ENCODE assay signal across 8 cellular contexts in genomic region chr20:20360464-20360863, GRCh38. TPM values are rescaled to one million over a fixed set of nuclear protein-coding genes. Genes with fewer than 3 reads are reported as not detected.
DNase-seq lines count a peak whose midpoint lies in the region; ATAC-seq and TF ChIP-seq lines count a peak whose summit lies in the region.

No MANE protein-coding gene starts in this region.

- H3K4me1 ChIP-seq in OCI-LY3 (ENCODE audit: low read length) = peaks cover 15% of the 10 kb centered on the region

- peaks cover 35% of the 10 kb centered on the region for H3K27me3 ChIP-seq in OCI-LY3 (ENCODE audit: low read depth, low read length)

- peak; percentile 69 for TF ChIP-seq RAD21 in Ishikawa (IDR thresholded peaks at IDR 0.05; ENCODE audit: low read depth)

- H3K4me2 ChIP-seq in OCI-LY3 (ENCODE audit: low read length) = peak overlapping the region; percentile 75

- no peaks in the 10 kb centered on the region for H4K20me1 ChIP-seq in OCI-LY3 (ENCODE audit: insufficient read depth, low read length)

- H3K9me3 ChIP-seq in OCI-LY3 (ENCODE audit: insufficient read depth, low read length) = no peaks in the 10 kb centered on the region

- peaks cover 0 to 1% of the 10 kb centered on the region in 2 donors for H3K36me3 Mint-ChIP-seq in CD14-positive monocyte

- peak overlapping the region; percentile 57 for H2AFZ ChIP-seq in OCI-LY3 (ENCODE audit: low read depth, low read length)

- no peak overlapping the region for H3K27ac Mint-ChIP-seq in CD14-positive monocyte

- H3K4me1 Mint-ChIP-seq in CD14-positive monocyte = peaks cover 38% of the 10 kb centered on the region

- TF ChIP-seq CTCF in CD14-positive monocyte (IDR thresholded peaks at IDR 0.05) = peak; percentile 80
- peak; percentile 89 for TF ChIP-seq CTCF in OCI-LY3 (IDR thresholded peaks at IDR 0.05; ENCODE audit: low read depth, low read length)

- peak; percentile 45 for ATAC-seq in GM18909 (IDR thresholded peaks at IDR 0.05; ENCODE audit: poor library complexity, unreplicated experiment)
- no peak for ATAC-seq in GM18858 (IDR thresholded peaks at IDR 0.05; ENCODE audit: unreplicated experiment)

- no peak for DNase-seq in CD14-positive monocyte (ENCODE audit: low spot score)
- DNase-seq in astrocyte of the hippocampus (ENCODE audit: low read depth, low spot score) = peak; percentile 88
- peak; percentile 29 to 63 for DNase-seq in hippocampal formation (lab: John Stamatoyannopoulos, UW)
- DNase-seq in smooth muscle cell of the brain vasculature (ENCODE audit: low read depth, low spot score) = peak; percentile 56

- peaks cover 54 to 61% (median 60%) of the 10 kb centered on the region in 3 donors for H3K27me3 Mint-ChIP-seq in CD14-positive monocyte (ENCODE audit: low read depth in 3 of 3)

- H3K27ac ChIP-seq in OCI-LY3 (ENCODE audit: low read length) = no peak overlapping the region

- peak overlapping the region; percentile 38 to 76 for H3K4me3 Mint-ChIP-seq in CD14-positive monocyte

- no peaks in the 10 kb centered on the region for H3K79me2 ChIP-seq in OCI-LY3 (ENCODE audit: low read length)

- no peak overlapping the region for H3K9ac ChIP-seq in OCI-LY3 (ENCODE audit: low read length)

- H3K4me3 ChIP-seq in OCI-LY3 (ENCODE audit: low read length) = peak overlapping the region; percentile 54

- intact Hi-C loops in CD14-positive monocyte (cut with micrococcal nuclease) = no loop called here

- no peaks in the 10 kb centered on the region for H3K36me3 ChIP-seq in OCI-LY3 (replicated peaks; ENCODE audit: low read depth, low read length)

- TF ChIP-seq EP300 in Ishikawa (IDR thresholded peaks at IDR 0.05; ENCODE audit: borderline replicate concordance) = no peak

- H3K9me3 Mint-ChIP-seq in CD14-positive monocyte = peaks cover under 1 to 27% (median 11%) of the 10 kb centered on the region in 7 donors

TF ChIP-seq in Ishikawa, 13 proteins besides CTCF, POLR2A, EP300 and RAD21:
- TF ChIP-seq FOXM1 (IDR thresholded peaks at IDR 0.05; ENCODE audit: borderline replicate concordance, low read depth) (no peak), REST (IDR thresholded peaks at IDR 0.05; ENCODE audit: low read depth) (no peak), TEAD4 (IDR thresholded peaks at IDR 0.05) (no peak), CEBPB (IDR thresholded peaks at IDR 0.05) (no peak), TAF1 (IDR thresholded peaks at IDR 0.05; ENCODE audit: low read depth) (no peak), USF1 (IDR thresholded peaks at IDR 0.05) (no peak), ZBTB7A (IDR thresholded peaks at IDR 0.05; ENCODE audit: low read depth) (no peak), CREB1 (IDR thresholded peaks at IDR 0.05; ENCODE audit: low read depth) (no peak), NFIC (IDR thresholded peaks at IDR 0.05) (no peak)

RNA-seq across cellular contexts. Expression of gene INSM1, which starts 7.4 kb away (rescaled TPM):
- polyA plus RNA-seq in CD14-positive monocyte = not detected
